Comparison of ENCODE assay signal across 41 cellular contexts in the genomic region with DNA sequence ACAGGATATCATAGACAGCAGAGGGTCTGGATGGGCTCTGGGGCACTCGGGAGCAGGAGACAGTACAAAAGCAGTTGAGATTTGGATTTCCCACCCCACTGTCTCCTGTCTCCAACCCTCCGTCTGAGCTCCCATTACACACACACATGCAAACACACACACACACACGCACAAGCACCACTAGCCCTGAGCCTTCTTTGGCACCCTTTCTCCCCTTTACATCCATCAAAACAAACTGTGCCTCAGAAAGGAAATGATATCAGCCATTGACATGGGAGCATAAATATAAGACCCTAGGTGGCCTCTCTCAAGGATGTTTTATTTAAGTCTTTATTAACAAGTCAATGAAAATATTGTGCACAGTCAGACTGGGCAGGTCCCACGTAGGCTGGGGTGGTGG. TPM values are rescaled to one million over a fixed set of nuclear protein-coding genes. Genes with fewer than 3 reads are reported as not detected.
"Had no signal": no experiment of that assay in that cellular context is flagged by ENCODE, and none has a peak within 500 bp of the region (broad histone marks: within the 10 kb centered on the region; RNA-seq: fewer than 3 reads in every experiment).

No MANE protein-coding gene starts in this region.

- H3K36me3 Mint-ChIP-seq: activated CD8-positive, alpha-beta memory T cell treated with anti-CD3 and anti-CD28 coated beads, Interleukin-2, amount 10 ng/mL, durations not matched to agents 7 days and 5 days; activated naive CD4-positive, alpha-beta T cell treated with anti-CD3 and anti-CD28 coated beads, Interleukin-2, amount 50 U/mL, for 24 hours; activated naive CD8-positive, alpha-beta T cell treated with anti-CD3 and anti-CD28 coated beads, Interleukin-2, amount 10 ng/mL, durations not matched to agents 7 days and 5 days had no signal

- H3K9me3 Mint-ChIP-seq: activated CD4-positive, alpha-beta memory T cell treated with anti-CD3 and anti-CD28 coated beads, Interleukin-2, amount 10 ng/mL, durations not matched to agents 7 days and 5 days; activated naive CD4-positive, alpha-beta T cell treated with anti-CD3 and anti-CD28 coated beads, Interleukin-2, amount 50 U/mL, for 24 hours; activated naive CD8-positive, alpha-beta T cell treated with anti-CD3 and anti-CD28 coated beads, Interleukin-2, amount 10 ng/mL, durations not matched to agents 7 days and 5 days had no signal

- H3K36me3 ChIP-seq: ascending aorta, breast epithelium, WERI-Rb-1 had no signal

- H3K4me2 ChIP-seq: PC-9 had no signal

- H3K27me3 ChIP-seq: ascending aorta, body of pancreas, breast epithelium had no signal

- H3K27ac Mint-ChIP-seq: activated CD4-positive, alpha-beta memory T cell treated with anti-CD3 and anti-CD28 coated beads, Interleukin-2, amount 10 ng/mL, durations not matched to agents 7 days and 5 days; activated CD8-positive, alpha-beta memory T cell treated with anti-CD3 and anti-CD28 coated beads, Interleukin-2, amount 10 ng/mL, durations not matched to agents 7 days and 5 days; activated naive CD4-positive, alpha-beta T cell treated with anti-CD3 and anti-CD28 coated beads, Interleukin-2, amount 50 U/mL, for 24 hours; activated naive CD8-positive, alpha-beta T cell treated with anti-CD3 and anti-CD28 coated beads, Interleukin-2, amount 10 ng/mL, durations not matched to agents 7 days and 5 days had no signal

- H3K27ac ChIP-seq: ascending aorta, body of pancreas, breast epithelium, PC-9, RWPE1, WERI-Rb-1 had no signal

- H3K9me3 ChIP-seq: ascending aorta, body of pancreas, breast epithelium had no signal

- H3K4me3 ChIP-seq: ascending aorta, body of pancreas, breast epithelium, K562, PC-9 had no signal

- H3K4me1 Mint-ChIP-seq: activated naive CD4-positive, alpha-beta T cell treated with anti-CD3 and anti-CD28 coated beads, Interleukin-2, amount 50 U/mL, for 24 hours; activated naive CD8-positive, alpha-beta T cell treated with anti-CD3 and anti-CD28 coated beads, Interleukin-2, amount 10 ng/mL, durations not matched to agents 7 days and 5 days had no signal

- ATAC-seq: activated CD8-positive, alpha-beta memory T cell treated with anti-CD3 and anti-CD28 coated beads, Interleukin-2, amount 10 ng/mL, durations not matched to agents 7 days and 5 days; body of pancreas; K562; Right ventricle myocardium inferior had no signal

- DNase-seq: activated CD4-positive, alpha-beta memory T cell treated with anti-CD3 and anti-CD28 coated beads, Interleukin-2, amount 10 ng/mL, durations not matched to agents 7 days and 5 days; activated CD4-positive, alpha-beta T cell treated with anti-CD3 and anti-CD28 coated beads for 1 hour; activated CD4-positive, alpha-beta T cell treated with anti-CD3 and anti-CD28 coated beads for 48 hours; activated CD4-positive, CD25-positive, alpha-beta regulatory T cell; activated CD8-positive, alpha-beta memory T cell treated with anti-CD3 and anti-CD28 coated beads for 24 hours; activated CD8-positive, alpha-beta memory T cell treated with anti-CD3 and anti-CD28 coated beads, Interleukin-2, amount 10 ng/mL, durations not matched to agents 7 days and 5 days; activated CD8-positive, alpha-beta memory T cell treated with anti-CD3 and anti-CD28 coated beads, Interleukin-2, amount 50 U/mL, for 48 hours; activated effector memory CD4-positive, alpha-beta T cell treated with anti-CD3 and anti-CD28 coated beads, Interleukin-2, amount 50 U/mL, for 16 hours; activated naive CD4-positive, alpha-beta T cell treated with Interleukin-2 at 50 U/mL for 16 hours; activated naive CD8-positive, alpha-beta T cell treated with anti-CD3 and anti-CD28 coated beads, Interleukin-2, amount 10 ng/mL, durations not matched to agents 7 days and 5 days; activated T-cell treated with anti-CD3 and anti-CD28 coated beads, Interleukin-2, amount 50 U/mL, for 48 hours; amygdala; body of pancreas; NCI-H1048; NCI-H1105 treated with DMSO at 0.1 percent for 48 hours; NCI-H1436; NCI-H1694; NCI-H1930; NCI-H2081 treated with DMSO at 0.1 percent for 48 hours; NCI-H226; NCI-H446 treated with DMSO at 0.1 percent for 48 hours; NCI-H524 treated with DMSO at 0.1 percent for 48 hours; PC-9; SIG-M5; SW 1271; T-helper 1 cell; T1000 had no signal

- H3K4me1 ChIP-seq: ascending aorta, body of pancreas, breast epithelium had no signal

- H3K4me3 Mint-ChIP-seq: activated CD4-positive, alpha-beta memory T cell treated with anti-CD3 and anti-CD28 coated beads, Interleukin-2, amount 10 ng/mL, durations not matched to agents 7 days and 5 days; activated CD8-positive, alpha-beta memory T cell treated with anti-CD3 and anti-CD28 coated beads, Interleukin-2, amount 10 ng/mL, durations not matched to agents 7 days and 5 days; activated naive CD4-positive, alpha-beta T cell treated with anti-CD3 and anti-CD28 coated beads, Interleukin-2, amount 50 U/mL, for 24 hours; activated naive CD8-positive, alpha-beta T cell treated with anti-CD3 and anti-CD28 coated beads, Interleukin-2, amount 10 ng/mL, durations not matched to agents 7 days and 5 days had no signal

- H3K27me3 Mint-ChIP-seq: activated CD8-positive, alpha-beta memory T cell treated with anti-CD3 and anti-CD28 coated beads, Interleukin-2, amount 10 ng/mL, durations not matched to agents 7 days and 5 days; activated naive CD4-positive, alpha-beta T cell treated with anti-CD3 and anti-CD28 coated beads, Interleukin-2, amount 50 U/mL, for 24 hours had no signal

- FAIRE-seq: K562, RCC 7860 had no signal

RNA-seq across cellular contexts. Expression of a gene that starts 17.5 kb away (rescaled TPM):
- total RNA-seq: activated naive CD8-positive, alpha-beta T cell treated with anti-CD3 and anti-CD28 coated beads, Interleukin-2, amount 10 ng/mL, durations not matched to agents 7 days and 5 days; ascending aorta; K562; MCF 10A; SK-MEL-5 had no signal
- polyA plus RNA-seq: K562 had no signal

RNA-seq across cellular contexts. Expression of a gene that starts 37.3 kb away (rescaled TPM):
- total RNA-seq: activated CD4-positive, alpha-beta memory T cell treated with anti-CD3 and anti-CD28 coated beads, Interleukin-2, amount 10 ng/mL, durations not matched to agents 7 days and 5 days; activated CD8-positive, alpha-beta memory T cell treated with anti-CD3 and anti-CD28 coated beads, Interleukin-2, amount 10 ng/mL, durations not matched to agents 7 days and 5 days; activated naive CD8-positive, alpha-beta T cell treated with anti-CD3 and anti-CD28 coated beads, Interleukin-2, amount 10 ng/mL, durations not matched to agents 7 days and 5 days; body of pancreas; breast epithelium; cardiac septum; K562; MCF 10A; OCI-LY7; PC-9; Right ventricle myocardium inferior; SK-MEL-5; T-helper 2 cell treated with Interferon-gamma antibody and Interleukin-4, amounts not matched to agents 100 ng/mL and 5 ng/mL, for 36 hours had no signal
- polyA plus RNA-seq: adipose tissue, K562 had no signal

RNA-seq across cellular contexts. Expression of a gene that starts 47.8 kb away (rescaled TPM):
- total RNA-seq: ascending aorta, body of pancreas, MCF 10A, SK-MEL-5 had no signal
